In genomic region chr17:31487063-31487647, GRCh38 we compare ENCODE assay signal across 1 cellular context.
TF ChIP-seq lines count a peak whose summit lies in the region.

No MANE protein-coding gene starts in this region.

TF ChIP-seq in HepG2, 621 proteins besides CTCF, POLR2A, EP300 and RAD21 (continued from another document and continues in another):
- TF ChIP-seq CREBL2 (CRISPR knock-in tag; IDR thresholded peaks at IDR 0.05; ENCODE audit: borderline replicate concordance) = no peak
- TF ChIP-seq HMGXB4 (CRISPR knock-in tag; IDR thresholded peaks at IDR 0.05; ENCODE audit: borderline replicate concordance in 1 of 2, low read depth in 1 of 2) = no peak
- no peak for TF ChIP-seq RFX5 (IDR thresholded peaks at IDR 0.05; ENCODE audit: low read depth, low read length)
- 0 out of 4 replicates have a peak, but pooled peaks of 1 of the 2 experiments have one; percentile 18 for TF ChIP-seq ATF4 (CRISPR knock-in tag; IDR thresholded peaks at IDR 0.05)
- TF ChIP-seq ZBTB39 (CRISPR knock-in tag; IDR thresholded peaks at IDR 0.05) = no peak
- TF ChIP-seq IKZF5 (CRISPR knock-in tag; IDR thresholded peaks at IDR 0.05) = 0 out of 2 replicates have a peak, but pooled peaks have one; percentile 12
- no peak for TF ChIP-seq ZC3H4 (CRISPR knock-in tag; IDR thresholded peaks at IDR 0.05; ENCODE audit: borderline replicate concordance)
- no peak for TF ChIP-seq GTF3A (CRISPR knock-in tag; conservative IDR thresholded peaks at IDR 0.05)
- no peak for TF ChIP-seq ZNF142 (CRISPR knock-in tag; IDR thresholded peaks at IDR 0.05)
- TF ChIP-seq PHF21A (CRISPR knock-in tag; IDR thresholded peaks at IDR 0.05) = peak; percentile 63; the same call in 1 of the 2 replicates
- no peak; the same call in 1 of the 2 replicates for TF ChIP-seq HIC2 (CRISPR knock-in tag; IDR thresholded peaks at IDR 0.05; ENCODE audit: low read depth)
- TF ChIP-seq ERF (CRISPR knock-in tag; IDR thresholded peaks at IDR 0.05) = peak; percentile 68; the same call in 1 of the 2 replicates
- peak; percentile 15; the same call in 1 of the 2 replicates for TF ChIP-seq ZFP91 (CRISPR knock-in tag; IDR thresholded peaks at IDR 0.05; ENCODE audit: borderline replicate concordance)
- TF ChIP-seq NFYB (CRISPR knock-in tag; IDR thresholded peaks at IDR 0.05) = no peak
- TF ChIP-seq SMAD3 (CRISPR knock-in tag; IDR thresholded peaks at IDR 0.05) = no peak
- TF ChIP-seq CSRNP1 (CRISPR knock-in tag; IDR thresholded peaks at IDR 0.05) = no peak
- no peak for TF ChIP-seq HOXA3 (CRISPR knock-in tag; IDR thresholded peaks at IDR 0.05)
- no peak for TF ChIP-seq TRAFD1 (CRISPR knock-in tag; IDR thresholded peaks at IDR 0.05; ENCODE audit: borderline replicate concordance)
- TF ChIP-seq FOXJ3 (CRISPR knock-in tag; IDR thresholded peaks at IDR 0.05; ENCODE audit: borderline replicate concordance) = no peak
- 0 out of 2 replicates have a peak, but pooled peaks have one; percentile 21 for TF ChIP-seq ZNF124 (CRISPR knock-in tag; IDR thresholded peaks at IDR 0.05)
- TF ChIP-seq TCF7L2 (IDR thresholded peaks at IDR 0.05; ENCODE audit: low read depth, low read length) = no peak
- TF ChIP-seq ZNF556 (CRISPR knock-in tag; IDR thresholded peaks at IDR 0.05; ENCODE audit: borderline replicate concordance) = no peak
- no peak for TF ChIP-seq ZNF609 (CRISPR knock-in tag; IDR thresholded peaks at IDR 0.05; ENCODE audit: borderline replicate concordance)
- no peak for TF ChIP-seq CEBPB (IDR thresholded peaks at IDR 0.05; ENCODE audit: borderline replicate concordance, low read depth, low read length)
